In genomic region chr5:75335486-75335885, GRCh38 we compare ENCODE assay signal across 1 cellular context.
TF ChIP-seq lines count a peak whose summit lies in the region.

No MANE protein-coding gene starts in this region.

TF ChIP-seq in GM23338, 12 proteins besides CTCF, POLR2A, EP300 and RAD21 (continued from another document):
- no peak for TF ChIP-seq ZNF462 (CRISPR knock-in tag; IDR thresholded peaks at IDR 0.05)
- no peak for TF ChIP-seq JUNB (IDR thresholded peaks at IDR 0.05; ENCODE audit: unreplicated experiment)
- TF ChIP-seq STAT1 (IDR thresholded peaks at IDR 0.05; ENCODE audit: unreplicated experiment): no peak
- no peak for TF ChIP-seq ETS1 (IDR thresholded peaks at IDR 0.05)
- no peak for TF ChIP-seq POLR2AphosphoS5 (IDR thresholded peaks at IDR 0.05; ENCODE audit: low read depth)
- no peak for TF ChIP-seq REST (IDR thresholded peaks at IDR 0.05; ENCODE audit: unreplicated experiment)
- no peak for TF ChIP-seq CREB1 (CRISPR knock-in tag; IDR thresholded peaks at IDR 0.05; ENCODE audit: low read depth)
TF ChIP-seq in GM23338: peak in this region for 0.
